23 cellular contexts compared by ENCODE assay signal in genomic region chr3:187924651-187925050, GRCh38.
DNase-seq lines count a peak whose midpoint lies in the region; ATAC-seq, FAIRE-seq and TF ChIP-seq lines count a peak whose summit lies in the region.
"Had no signal": no experiment of that assay in that cellular context is flagged by ENCODE, and none has a peak within 500 bp of the region (broad histone marks: within the 10 kb centered on the region; RNA-seq: fewer than 3 reads in every experiment).

No MANE protein-coding gene starts in this region.

- DNase-seq in activated naive CD4-positive, alpha-beta T cell treated with anti-CD3 and anti-CD28 coated beads for 36 hours = no peak
- no peak for DNase-seq in PC-9
- DNase-seq in K562 (ENCODE audit: extremely low read depth in 1 of 4, low spot score in 3 of 4) = no peak
- no peak for DNase-seq in NCI-H82 (lab: John Stamatoyannopoulos, UW)
- no peak for DNase-seq in activated CD8-positive, alpha-beta memory T cell treated with anti-CD3 and anti-CD28 coated beads, Interleukin-2, amount 50 U/mL, for 48 hours
- DNase-seq in KBM-7 = no peak
- DNase-seq: AML-193; Caco-2; Calu3; CD4-positive, alpha-beta T cell; CD8-positive, alpha-beta T cell; DMS79 treated with DMSO at 0.1 percent for 48 hours; GF-D8 had no signal

- CTCF ChIA-PET in activated naive CD4-positive, alpha-beta T cell treated with anti-CD3 and anti-CD28 coated beads for 36 hours (lab: Charles Lee) = interaction anchor here (1.7 to 2.1 kb wide), 2 partner anchors 38 to 185 kb away, joined by 3 to 12 read pairs; no protein-coding TSS in a partner anchor
- CTCF ChIA-PET in PC-9 (lab: Charles Lee) = no interaction called here
- CTCF ChIA-PET in K562 (lab: Yijun Ruan, JAX; ENCODE audit: low intra/inter-chr PET ratio) = no interaction called here

- H3K27me3 ChIP-seq in PC-9 (ENCODE audit: insufficient read depth, low read depth) (no peaks in the 10 kb centered on the region), K562 (ENCODE audit: control insufficient read depth in 2 of 2, insufficient read depth in 2 of 2, low read length in 2 of 2) (peaks cover 0 to 4% of the 10 kb centered on the region in 2 experiments; a peak in 1 of 5 replicates)
- H3K27me3 ChIP-seq: BLaER1 treated with 17β-estradiol and CSF1 and Interleukin-3, amounts not matched to agents 10 nM and 100 nM had no signal

- peaks cover 72% of the 10 kb centered on the region for H3K4me1 Mint-ChIP-seq in activated naive CD4-positive, alpha-beta T cell treated with anti-CD3 and anti-CD28 coated beads, Interleukin-2, amount 50 U/mL, for 24 hours
- peaks cover 75% of the 10 kb centered on the region for H3K4me1 Mint-ChIP-seq in activated naive CD4-positive, alpha-beta T cell treated with anti-CD3 and anti-CD28 coated beads for 36 hours (ENCODE audit: low read depth)

- no peak for ATAC-seq in K562
- ATAC-seq: A549; CD8-positive, alpha-beta T cell had no signal

- peaks cover 39% of the 10 kb centered on the region for H3K4me1 ChIP-seq in PC-9 (replicated peaks; ENCODE audit: insufficient read depth)
- H3K4me1 ChIP-seq in K562 (replicated peaks in 1 of 2; ENCODE audit: control insufficient read depth in 2 of 2, insufficient read depth in 2 of 2, low read length in 2 of 2) = no peaks in the 10 kb centered on the region
- H3K4me1 ChIP-seq: Caco-2 had no signal

- BruUV-seq in PC-9 (replicated peaks; lab: Mats Ljungman, UMichigan) = no TSS peak
- no TSS peak for BruUV-seq in K562 (replicated peaks; lab: Mats Ljungman, UMichigan)

- 0 out of 2 replicates have a peak, but pooled peaks cover 7% of the 10 kb centered on the region for H3K36me3 ChIP-seq in PC-9 (ENCODE audit: low read depth)
- no peaks in the 10 kb centered on the region for H3K36me3 ChIP-seq in K562 (ENCODE audit: control insufficient read depth, insufficient read depth, low read length)

- H3K9me1 ChIP-seq in K562 (ENCODE audit: control insufficient read depth, insufficient read depth, low read length) = no peaks in the 10 kb centered on the region

- no peak overlapping the region for H3K27ac ChIP-seq in PC-9
- H3K27ac ChIP-seq in K562 (ENCODE audit: extremely low read depth, low read depth, low read length) = no peak overlapping the region
- H3K27ac ChIP-seq: 22Rv1; A549; BLaER1 treated with 17β-estradiol and CSF1 and Interleukin-3, amounts not matched to agents 10 nM and 100 nM; C4-2B had no signal

- no peak overlapping the region for H3K4me2 ChIP-seq in PC-9
- no peak overlapping the region for H3K4me2 ChIP-seq in K562 (ENCODE audit: insufficient read depth, low read length)
- H3K4me2 ChIP-seq: A549; BLaER1 treated with 17β-estradiol and CSF1 and Interleukin-3, amounts not matched to agents 10 nM and 100 nM had no signal

- TF ChIP-seq EP300 in K562 (IDR thresholded peaks at IDR 0.05; ENCODE audit: low read length) = no peak

- H3K9me2 ChIP-seq in PC-9 (ENCODE audit: insufficient read depth) = no peaks in the 10 kb centered on the region

- H3K4me3 Mint-ChIP-seq in activated naive CD4-positive, alpha-beta T cell treated with anti-CD3 and anti-CD28 coated beads, Interleukin-2, amount 50 U/mL, for 24 hours = no peak overlapping the region
- H3K4me3 Mint-ChIP-seq in activated naive CD4-positive, alpha-beta T cell treated with anti-CD3 and anti-CD28 coated beads for 36 hours = no peak overlapping the region
- H3K4me3 Mint-ChIP-seq: B cell; CD4-positive, alpha-beta T cell; CD8-positive, alpha-beta T cell had no signal

- no peaks in the 10 kb centered on the region for H3K27me3 Mint-ChIP-seq in activated naive CD4-positive, alpha-beta T cell treated with anti-CD3 and anti-CD28 coated beads, Interleukin-2, amount 50 U/mL, for 24 hours
- H3K27me3 Mint-ChIP-seq in activated naive CD4-positive, alpha-beta T cell treated with anti-CD3 and anti-CD28 coated beads for 36 hours (ENCODE audit: low read depth) = no peaks in the 10 kb centered on the region
- H3K27me3 Mint-ChIP-seq: CD4-positive, alpha-beta T cell had no signal

- no peak for TF ChIP-seq RAD21 in K562 (CRISPR knock-in tag; conservative IDR thresholded peaks at IDR 0.05 in 1 of 2, IDR thresholded peaks at IDR 0.05 in 1 of 2)

- peak overlapping the region; percentile 72 for H3K27ac Mint-ChIP-seq in activated naive CD4-positive, alpha-beta T cell treated with anti-CD3 and anti-CD28 coated beads, Interleukin-2, amount 50 U/mL, for 24 hours
- no peak overlapping the region for H3K27ac Mint-ChIP-seq in activated naive CD4-positive, alpha-beta T cell treated with anti-CD3 and anti-CD28 coated beads for 36 hours
- H3K27ac Mint-ChIP-seq: B cell; CD4-positive, alpha-beta T cell; CD8-positive, alpha-beta T cell had no signal

- H3K36me3 Mint-ChIP-seq in activated naive CD4-positive, alpha-beta T cell treated with anti-CD3 and anti-CD28 coated beads, Interleukin-2, amount 50 U/mL, for 24 hours = peaks cover 7% of the 10 kb centered on the region
- H3K36me3 Mint-ChIP-seq in activated naive CD4-positive, alpha-beta T cell treated with anti-CD3 and anti-CD28 coated beads for 36 hours (ENCODE audit: low read depth) = peaks cover 2% of the 10 kb centered on the region
- H3K36me3 Mint-ChIP-seq: CD8-positive, alpha-beta T cell had no signal

- H3K9me3 Mint-ChIP-seq in activated naive CD4-positive, alpha-beta T cell treated with anti-CD3 and anti-CD28 coated beads, Interleukin-2, amount 50 U/mL, for 24 hours = peaks cover 4% of the 10 kb centered on the region
- peaks cover 8% of the 10 kb centered on the region for H3K9me3 Mint-ChIP-seq in activated naive CD4-positive, alpha-beta T cell treated with anti-CD3 and anti-CD28 coated beads for 36 hours

- in situ Hi-C loops in K562 (cut with MboI) (no loop called here), KBM-7 (cut with MboI; ENCODE audit: low pct_unique_long_range_greater_than_20kb, low sequenced_read_pairs) (no loop called here)

- H2AFZ ChIP-seq in PC-9 (no peak overlapping the region), K562 (ENCODE audit: low read depth, low read length) (no peak overlapping the region)

- H3K4me3 ChIP-seq in PC-9 (0 out of 2 replicates have a peak overlapping the region, but pooled peaks have one; percentile 1), K562 (no peak overlapping the region)
- H3K4me3 ChIP-seq: A549; BLaER1 treated with 17β-estradiol and CSF1 and Interleukin-3, amounts not matched to agents 10 nM and 100 nM had no signal

- H3K79me2 ChIP-seq in PC-9 (ENCODE audit: low read depth) (no peaks in the 10 kb centered on the region), K562 (ENCODE audit: control insufficient read depth, insufficient read depth, low read length) (no peaks in the 10 kb centered on the region)

- no peaks in the 10 kb centered on the region for H4K20me1 ChIP-seq in PC-9 (ENCODE audit: insufficient read depth)
- no peaks in the 10 kb centered on the region for H4K20me1 ChIP-seq in K562 (replicated peaks; ENCODE audit: control insufficient read depth, insufficient read depth, low read length)
- H4K20me1 ChIP-seq: BLaER1 treated with 17β-estradiol and CSF1 and Interleukin-3, amounts not matched to agents 10 nM and 100 nM had no signal

- H3K9ac ChIP-seq in K562 (ENCODE audit: insufficient read depth in 1 of 2, low read depth in 2 of 2, low read length in 2 of 2) = no peak overlapping the region
- H3K9ac ChIP-seq: BLaER1 treated with 17β-estradiol and CSF1 and Interleukin-3, amounts not matched to agents 10 nM and 100 nM had no signal

- peaks cover 17% of the 10 kb centered on the region; the same call in 1 of the 2 replicates for H3F3A ChIP-seq in PC-9 (ENCODE audit: insufficient read depth, low read depth)

- intact Hi-C loops in activated naive CD4-positive, alpha-beta T cell treated with anti-CD3 and anti-CD28 coated beads for 36 hours (cut with micrococcal nuclease) = no loop called here
- intact Hi-C loops in PC-9 (cut with micrococcal nuclease; ENCODE audit: unreplicated experiment) (no loop called here), K562 (cut with micrococcal nuclease) (no loop called here)

- POLR2A ChIA-PET in PC-9 (lab: Charles Lee; ENCODE audit: unreplicated experiment) = interaction anchor here (0.6 kb wide), 1 partner anchor 19 kb away, joined by 4 read pairs; no protein-coding TSS in a partner anchor
- POLR2A ChIA-PET in K562 (lab: Yijun Ruan, JAX) = no interaction called here

- TF ChIP-seq POLR2A in K562 (conservative IDR thresholded peaks at IDR 0.05) = no peak

- H3K9me3 ChIP-seq in PC-9 (ENCODE audit: insufficient read depth, low read depth) (peaks cover 30% of the 10 kb centered on the region), K562 (replicated peaks; ENCODE audit: control insufficient read depth, insufficient read depth, low read depth, low read length) (no peaks in the 10 kb centered on the region)
- H3K9me3 ChIP-seq: Caco-2 had no signal

- no peak for TF ChIP-seq CTCF in PC-9 (conservative IDR thresholded peaks at IDR 0.05)
- no peak for TF ChIP-seq CTCF in K562 (IDR thresholded peaks at IDR 0.05 in 2 of 3, conservative IDR thresholded peaks at IDR 0.05 in 1 of 3; ENCODE audit: insufficient read depth in 2 of 3, low read depth in 1 of 3, low read length in 3 of 3)

- no peak for FAIRE-seq in K562 (lab: Jason Lieb, UNC)
- FAIRE-seq: A549, D721Med, G401.6, GM12891, GM19239 had no signal

TF ChIP-seq in K562, 482 proteins besides CTCF, POLR2A, EP300 and RAD21:
- peak; percentile 83 for TF ChIP-seq ZNF707 (CRISPR knock-in tag; conservative IDR thresholded peaks at IDR 0.05)
- TF ChIP-seq, protein P1, sequence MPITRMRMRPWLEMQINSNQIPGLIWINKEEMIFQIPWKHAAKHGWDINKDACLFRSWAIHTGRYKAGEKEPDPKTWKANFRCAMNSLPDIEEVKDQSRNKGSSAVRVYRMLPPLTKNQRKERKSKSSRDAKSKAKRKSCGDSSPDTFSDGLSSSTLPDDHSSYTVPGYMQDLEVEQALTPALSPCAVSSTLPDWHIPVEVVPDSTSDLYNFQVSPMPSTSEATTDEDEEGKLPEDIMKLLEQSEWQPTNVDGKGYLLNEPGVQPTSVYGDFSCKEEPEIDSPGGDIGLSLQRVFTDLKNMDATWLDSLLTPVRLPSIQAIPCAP (CRISPR knock-in tag; IDR thresholded peaks at IDR 0.05; ENCODE audit: borderline replicate concordance) = no peak
